Comparison of ENCODE assay signal across 22 cellular contexts in genomic region chr2:85476624-85477023, GRCh38. TPM values are rescaled to one million over a fixed set of nuclear protein-coding genes. Genes with fewer than 3 reads are reported as not detected.
A peak's percentile ranks its signal among the peaks of the same experiment; 100 is the strongest.
DNase-seq lines count a peak whose midpoint lies in the region; ATAC-seq and TF ChIP-seq lines count a peak whose summit lies in the region.
"Had no signal": no experiment of that assay in that cellular context is flagged by ENCODE, and none has a peak within 500 bp of the region (broad histone marks: within the 10 kb centered on the region; RNA-seq: fewer than 3 reads in every experiment).

No MANE protein-coding gene starts in this region.

- TF ChIP-seq CTCF in GM23338 (conservative IDR thresholded peaks at IDR 0.05; ENCODE audit: low read depth in 2 of 2) (no peak), HEK293 (tag by site-specific recombination; IDR thresholded peaks at IDR 0.05) (no peak)

- CTCF ChIA-PET in HEK293 (lab: Yijun Ruan, JAX), result interaction anchor here (0.7 kb wide), 1 partner anchor 75 kb away, joined by 4 read pairs; no protein-coding TSS in a partner anchor

- in situ Hi-C loops in HAP-1 (cut with MboI; ENCODE audit: low sequenced_read_pairs), result no loop called here

- no peak overlapping the region for H3K27ac ChIP-seq in GM23338 (ENCODE audit: low read depth)
- H3K27ac ChIP-seq in HEK293 (ENCODE audit: extremely low read depth, low read depth, low read length), result no peak overlapping the region
- H3K27ac ChIP-seq: BLaER1, HL-60 had no signal

- DNase-seq in GM23338 (ENCODE audit: low spot score) (no peak), islet precursor cell (peak; percentile 42), SKM-1 (lab: John Stamatoyannopoulos, UW; ENCODE audit: unreplicated experiment) (no peak), T-helper 9 cell (no peak), HAP-1 (ENCODE audit: low spot score in 2 of 2) (no peak)
- DNase-seq: ACHN; CD4-positive, alpha-beta T cell; COR-L47; GOT3; HFFc6; NCI-H1092 treated with DMSO at 0.1 percent for 48 hours; NCI-H146; NCI-H2029; NCI-H2227 treated with DMSO at 0.1 percent for 48 hours; NCI-H510A; NCI-H748 treated with DMSO at 0.1 percent for 48 hours; NK-92 treated with Interleukin-12 subunit alpha and Interleukin-12 subunit beta, amount 100 ng/mL, for 24 hours had no signal

- peak overlapping the region; percentile 95; the same call in 1 of the 2 replicates for H2AFZ ChIP-seq in GM23338
- peak overlapping the region; percentile 6 for H2AFZ ChIP-seq in neuron (ENCODE audit: low read depth, low read length)

- POLR2A ChIA-PET in HEK293 (lab: Yijun Ruan, JAX), result interaction anchor here (2.2 kb wide), 1 partner anchor 62 kb away, joined by 6 read pairs; the partner anchor contains the start of gene MAT2A

- H3K9me3 ChIP-seq in HEK293 (ENCODE audit: control insufficient read depth, insufficient read depth, low read depth, low read length) (no peaks in the 10 kb centered on the region), neuron (ENCODE audit: low read length) (no peaks in the 10 kb centered on the region), HAP-1 (no peaks in the 10 kb centered on the region)
- H3K9me3 ChIP-seq: BLaER1 had no signal

- H3K36me3 ChIP-seq in GM23338 (ENCODE audit: insufficient read depth) (no peaks in the 10 kb centered on the region), HEK293 (ENCODE audit: control insufficient read depth in 2 of 2, insufficient read depth in 1 of 2, low read length in 2 of 2) (no peaks in the 10 kb centered on the region), neuron (ENCODE audit: insufficient read depth, low read length) (no peaks in the 10 kb centered on the region), HAP-1 (replicated peaks) (no peaks in the 10 kb centered on the region)
- H3K36me3 ChIP-seq: BLaER1 had no signal

- H3K9me3 Mint-ChIP-seq in GM23338, result no peaks in the 10 kb centered on the region
- H3K9me3 Mint-ChIP-seq: CD4-positive, alpha-beta T cell; HFFc6 had no signal

- H3K36me3 Mint-ChIP-seq in GM23338 (ENCODE audit: low read depth), result no peaks in the 10 kb centered on the region

- H3K27me3 Mint-ChIP-seq in GM23338 (ENCODE audit: insufficient read depth, low read depth, poor library complexity), result peaks cover 3% of the 10 kb centered on the region
- H3K27me3 Mint-ChIP-seq: CD4-positive, alpha-beta T cell had no signal

- no peak overlapping the region for H3K4me2 ChIP-seq in GM23338
- H3K4me2 ChIP-seq: BLaER1 had no signal

- H3K27me3 ChIP-seq in GM23338 (ENCODE audit: insufficient read depth), result no peaks in the 10 kb centered on the region
- no peaks in the 10 kb centered on the region for H3K27me3 ChIP-seq in neuron (ENCODE audit: insufficient read depth, low read length)
- no peaks in the 10 kb centered on the region for H3K27me3 ChIP-seq in HAP-1 (ENCODE audit: low read depth)
- H3K27me3 ChIP-seq: BLaER1 had no signal

- H3K4me1 ChIP-seq in GM23338 (ENCODE audit: insufficient read depth) (no peaks in the 10 kb centered on the region), HEK293 (ENCODE audit: control insufficient read depth, insufficient read depth, low read length) (no peaks in the 10 kb centered on the region), neuron (ENCODE audit: insufficient read depth, low read length) (peaks cover 21% of the 10 kb centered on the region), HAP-1 (no peaks in the 10 kb centered on the region)
- H3K4me1 ChIP-seq: BLaER1 had no signal

- H3K4me1 Mint-ChIP-seq in GM23338, result peaks cover 14% of the 10 kb centered on the region

- no peak overlapping the region for H3K27ac Mint-ChIP-seq in GM23338
- H3K27ac Mint-ChIP-seq: CD4-positive, alpha-beta T cell; HFFc6 had no signal

- no peaks in the 10 kb centered on the region for H3F3A ChIP-seq in GM23338 (replicated peaks; ENCODE audit: low read depth)

- no peak overlapping the region for H3K4me3 Mint-ChIP-seq in GM23338
- H3K4me3 Mint-ChIP-seq: CD4-positive, alpha-beta T cell; HFFc6 had no signal

- H3K9me2 ChIP-seq in GM23338 (ENCODE audit: insufficient read depth), result no peaks in the 10 kb centered on the region

- ATAC-seq in GM23338, result no peak
- ATAC-seq: SK-N-SH treated with all-trans-retinoic acid at 6 μM for 48 hours had no signal

- no peaks in the 10 kb centered on the region for H4K20me1 ChIP-seq in GM23338 (replicated peaks; ENCODE audit: insufficient read depth)
- H4K20me1 ChIP-seq: BLaER1 had no signal

- H3K79me2 ChIP-seq in GM23338 (replicated peaks; ENCODE audit: insufficient read depth), result no peaks in the 10 kb centered on the region

- H3K4me3 ChIP-seq in GM23338 (no peak overlapping the region), HEK293 (ENCODE audit: low read depth, low read length) (no peak overlapping the region), neuron (ENCODE audit: low read length) (no peak overlapping the region), HAP-1 (no peak overlapping the region)
- H3K4me3 ChIP-seq: BLaER1 had no signal

TF ChIP-seq in GM23338, 12 proteins besides CTCF, POLR2A, EP300 and RAD21 (continues in another document):
- TF ChIP-seq ETS1 (IDR thresholded peaks at IDR 0.05) (no peak), EZH2 (IDR thresholded peaks at IDR 0.05; ENCODE audit: low read depth, unreplicated experiment) (no peak), CREB1 (CRISPR knock-in tag; IDR thresholded peaks at IDR 0.05; ENCODE audit: low read depth) (no peak), JUNB (IDR thresholded peaks at IDR 0.05; ENCODE audit: unreplicated experiment) (no peak), NANOG (IDR thresholded peaks at IDR 0.05; ENCODE audit: borderline replicate concordance) (no peak), ZNF331 (CRISPR knock-in tag; IDR thresholded peaks at IDR 0.05; ENCODE audit: low read depth) (no peak)

TF ChIP-seq in HEK293, 187 proteins besides CTCF, POLR2A, EP300 and RAD21:
- TF ChIP-seq ZNF121 (tag by site-specific recombination; IDR thresholded peaks at IDR 0.05), result 0 out of 2 replicates have a peak, but pooled peaks have one; percentile 24
- TF ChIP-seq, protein P1, sequence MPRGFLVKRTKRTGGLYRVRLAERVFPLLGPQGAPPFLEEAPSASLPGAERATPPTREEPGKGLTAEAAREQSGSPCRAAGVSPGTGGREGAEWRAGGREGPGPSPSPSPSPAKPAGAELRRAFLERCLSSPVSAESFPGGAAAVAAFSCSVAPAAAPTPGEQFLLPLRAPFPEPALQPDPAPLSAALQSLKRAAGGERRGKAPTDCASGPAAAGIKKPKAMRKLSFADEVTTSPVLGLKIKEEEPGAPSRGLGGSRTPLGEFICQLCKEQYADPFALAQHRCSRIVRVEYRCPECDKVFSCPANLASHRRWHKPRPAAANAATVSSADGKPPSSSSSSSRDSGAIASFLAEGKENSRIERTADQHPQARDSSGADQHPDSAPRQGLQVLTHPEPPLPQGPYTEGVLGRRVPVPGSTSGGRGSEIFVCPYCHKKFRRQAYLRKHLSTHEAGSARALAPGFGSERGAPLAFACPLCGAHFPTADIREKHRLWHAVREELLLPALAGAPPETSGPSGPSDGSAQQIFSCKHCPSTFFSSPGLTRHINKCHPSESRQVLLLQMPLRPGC (tag by site-specific recombination; IDR thresholded peaks at IDR 0.05), result no peak
TF ChIP-seq in HEK293: peak in this region for 1.

RNA-seq across cellular contexts. Expression of gene SH2D6, which starts 58.1 kb away (rescaled TPM):
- not detected in 2 replicates for total RNA-seq in GM23338 (2014; rRNA removed; shearing (Covaris generic))
- 0.26 and 0.37 TPM in 2 replicates for polyA plus RNA-seq in GM23338 (2016; fragmentation: Nextera tagmentation; extraction: Ambion mirVana)
